ENCODE assay signal across 11 cellular contexts in genomic region chr16:70187858-70188607, GRCh38. TPM values are rescaled to one million over a fixed set of nuclear protein-coding genes. Genes with fewer than 3 reads are reported as not detected.
DNase-seq lines count a peak whose midpoint lies in the region; ATAC-seq, FAIRE-seq and TF ChIP-seq lines count a peak whose summit lies in the region.
"Not testable (repeated sequence)": the region's sequence is repeated elsewhere in the genome, so short reads cannot be mapped to it uniquely, and the experiment has no call there.
"Had no signal": no experiment of that assay in that cellular context is flagged by ENCODE, and none has a peak within 500 bp of the region (broad histone marks: within the 10 kb centered on the region; RNA-seq: fewer than 3 reads in every experiment).

No MANE protein-coding gene starts in this region.

- CTCF ChIA-PET in H1 (lab: Charles Lee; ENCODE audit: partially characterized antibody), result not testable (repeated sequence)

- not testable (repeated sequence) for H3K9me3 Mint-ChIP-seq in activated T-helper 17 cell treated with anti-CD3 and anti-CD28 coated beads, Interleukin-2, amount 50 U/mL, for 72 hours; naive B cell

- H3K4me3 Mint-ChIP-seq in activated T-helper 17 cell treated with anti-CD3 and anti-CD28 coated beads, Interleukin-2, amount 50 U/mL, for 72 hours, result not testable (repeated sequence)
- peak overlapping the region in 1 of 8 donors; percentile 28 for H3K4me3 Mint-ChIP-seq in naive B cell

- not testable (repeated sequence) for H3K36me3 ChIP-seq in ES-I3 (ENCODE audit: insufficient read depth, low read length); H1 (ENCODE audit: control insufficient read depth in 2 of 4, insufficient read depth in 4 of 4, low read length in 3 of 4); gastrocnemius medialis; upper lobe of left lung

- not testable (repeated sequence) for FAIRE-seq in H1 (lab: Jason Lieb, UNC)

- H3K27ac Mint-ChIP-seq in activated T-helper 17 cell treated with anti-CD3 and anti-CD28 coated beads, Interleukin-2, amount 50 U/mL, for 72 hours, result not testable (repeated sequence)
- H3K27ac Mint-ChIP-seq in naive B cell, result peak overlapping the region in 2 of 6 donors; percentile 18 to 38

- H3K27me3 Mint-ChIP-seq in activated T-helper 17 cell treated with anti-CD3 and anti-CD28 coated beads, Interleukin-2, amount 50 U/mL, for 72 hours; naive B cell: not testable (repeated sequence)

- not testable (repeated sequence) for H4K8ac ChIP-seq in H1 (ENCODE audit: extremely low read depth, insufficient read depth, low read length)

- DNase-seq in HL-60 (ENCODE audit: low read depth in 1 of 2, low spot score in 1 of 2); H1 (ENCODE audit: low read depth in 1 of 2, low spot score in 2 of 2); naive B cell; gastrocnemius medialis: not testable (repeated sequence)
- DNase-seq in right cardiac atrium (peak in 2 of 3 donors; percentile 71 to 81), upper lobe of left lung (peak in 1 of 2 donors; percentile 86)

- not testable (repeated sequence) for H3K18ac ChIP-seq in H1 (ENCODE audit: extremely low read depth, low read length)

- H2BK12ac ChIP-seq in H1 (ENCODE audit: low read depth, low read length), result not testable (repeated sequence)

- H3K9ac ChIP-seq in ES-I3 (ENCODE audit: low read depth, low read length) (peak overlapping the region; percentile 36; the same call in 1 of the 2 replicates), H1 (replicated peaks in 1 of 4; ENCODE audit: extremely low read depth in 1 of 4, low read depth in 3 of 4, low read length in 3 of 4) (peak overlapping the region in 1 of 4 experiments; percentile 0; a peak in 1 of 7 replicates)

- H2AK5ac ChIP-seq in H1 (ENCODE audit: low read depth, low read length), result not testable (repeated sequence)

- not testable (repeated sequence) for H3K79me2 ChIP-seq in H1 (ENCODE audit: control insufficient read depth in 1 of 2, insufficient read depth in 2 of 2, low read length in 2 of 2)

- H3K27me3 ChIP-seq in HL-60 (ENCODE audit: insufficient read depth, poor library complexity, severe bottlenecking); H1 (replicated peaks in 1 of 4; ENCODE audit: control insufficient read depth in 3 of 4, extremely low read depth in 1 of 4, insufficient read depth in 3 of 4, low read length in 3 of 4); right cardiac atrium (ENCODE audit: control insufficient read depth, insufficient read depth); gastrocnemius medialis; upper lobe of left lung: not testable (repeated sequence)

- not testable (repeated sequence) for H3K23ac ChIP-seq in H1 (ENCODE audit: insufficient read length)

- H3K4me1 ChIP-seq in ES-I3 (ENCODE audit: insufficient read depth, low read length); H1 (replicated peaks in 1 of 4; ENCODE audit: control insufficient read depth in 3 of 4, insufficient read depth in 4 of 4, low read length in 3 of 4); right cardiac atrium (ENCODE audit: control insufficient read depth, insufficient read depth, low read length); gastrocnemius medialis; upper lobe of left lung: not testable (repeated sequence)

- peak; percentile 45 for ATAC-seq in activated T-helper 17 cell treated with anti-CD3 and anti-CD28 coated beads, Interleukin-2, amount 50 U/mL, for 72 hours (replicated peaks)
- ATAC-seq in right cardiac atrium (peak; percentile 95), naive B cell (ENCODE audit: low read depth in 2 of 2) (peak; percentile 64 to 81), gastrocnemius medialis (peak; percentile 79 to 88), upper lobe of left lung (ENCODE audit: low FRiP score in 2 of 2) (peak; percentile 64 to 94)

- in situ Hi-C loops in gastrocnemius medialis (cut with MboI; ENCODE audit: low sequenced_read_pairs in 4 of 4), result not testable (repeated sequence)

- H2BK120ac ChIP-seq in H1 (replicated peaks; ENCODE audit: low read depth, low read length), result not testable (repeated sequence)

- not testable (repeated sequence) for H3K9me3 ChIP-seq in ES-I3 (ENCODE audit: control insufficient read depth, insufficient read depth, low read length); H1 (ENCODE audit: insufficient read depth in 2 of 2, low read depth in 1 of 2, low read length in 1 of 2); right cardiac atrium (ENCODE audit: control insufficient read depth, low read length); gastrocnemius medialis; upper lobe of left lung

- H3K27ac ChIP-seq in HL-60 (replicated peaks); H1 (ENCODE audit: low read depth, low read length); right cardiac atrium (ENCODE audit: low read length): not testable (repeated sequence)
- H3K27ac ChIP-seq in gastrocnemius medialis, result peak overlapping the region in 3 of 4 donors; percentile 34 to 68 (median 55)
- H3K27ac ChIP-seq in upper lobe of left lung, result peak overlapping the region; percentile 39 to 73 (median 60)

- POLR2A ChIA-PET in H1 (lab: Charles Lee; ENCODE audit: partially characterized antibody), result not testable (repeated sequence)

- H3K14ac ChIP-seq in H1 (ENCODE audit: insufficient read length), result not testable (repeated sequence)

- not testable (repeated sequence) for TF ChIP-seq CTCF in HL-60 (IDR thresholded peaks at IDR 0.05; ENCODE audit: insufficient read depth, low read length); H1 (IDR thresholded peaks at IDR 0.05; ENCODE audit: control extremely low read depth in 1 of 3, insufficient read depth in 1 of 3, low read depth in 1 of 3, low read length in 3 of 3); gastrocnemius medialis (IDR thresholded peaks at IDR 0.05 in 4 of 5, conservative IDR thresholded peaks at IDR 0.05 in 1 of 5); upper lobe of left lung (IDR thresholded peaks at IDR 0.05)

- not testable (repeated sequence) for H3K4ac ChIP-seq in H1 (replicated peaks; ENCODE audit: insufficient read length, low read depth, low read length)

- not testable (repeated sequence) for H4K20me1 ChIP-seq in H1 (replicated peaks in 1 of 2; ENCODE audit: control insufficient read depth in 1 of 2, insufficient read depth in 2 of 2, low read length in 2 of 2)

- not testable (repeated sequence) for H4K91ac ChIP-seq in H1 (replicated peaks; ENCODE audit: insufficient read length, low read length)

- H2BK20ac ChIP-seq in H1 (ENCODE audit: low read length), result not testable (repeated sequence)

- H3K36me3 Mint-ChIP-seq in activated T-helper 17 cell treated with anti-CD3 and anti-CD28 coated beads, Interleukin-2, amount 50 U/mL, for 72 hours (ENCODE audit: low read depth); naive B cell: not testable (repeated sequence)

- H3K4me3 ChIP-seq in HL-60 (replicated peaks; ENCODE audit: insufficient read depth, low read length) (0 out of 2 replicates have a peak overlapping the region, but pooled peaks have one; percentile 2), H1 (ENCODE audit: extremely low read depth in 1 of 4, insufficient read depth in 2 of 4, low read depth in 3 of 4, low read length in 4 of 4) (peak overlapping the region in 3 of 4 experiments; percentile 14 to 46 (median 46); a peak in 3 of 8 replicates), right cardiac atrium (ENCODE audit: low read length) (peak overlapping the region; percentile 28), gastrocnemius medialis (peak overlapping the region in 3 of 4 donors; percentile 41 to 57 (median 45)), upper lobe of left lung (peak overlapping the region in 3 of 4 donors; percentile 42 to 54 (median 45))

- H2BK15ac ChIP-seq in H1 (ENCODE audit: low read length), result not testable (repeated sequence)

- H3K4me2 ChIP-seq in H1 (ENCODE audit: insufficient read depth in 1 of 2, low read depth in 2 of 2, low read length in 2 of 2), result peak overlapping the region in 1 of 2 experiments; percentile 28; a peak in 2 of 4 replicates

- 34% methylated on average over 11 of the region's 71 CpGs; no CpG with 5 or more reads in 1 of the 2 experiments for WGBS in H1 (ENCODE audit: extremely low coverage in 1 of 2, insufficient coverage in 1 of 2, insufficient read length in 1 of 2, insufficient replicate concordance in 2 of 2, low coverage in 1 of 2, low lambda C conversion rate in 2 of 2, missing lambda C conversion rate in 1 of 2), 2 experiments
- 8% methylated on average over 18 of the region's 71 CpGs for WGBS in right cardiac atrium
- 73% methylated on average over 4 of the region's 71 CpGs; no CpG with 5 or more reads in 1 of the 2 donors for WGBS in upper lobe of left lung, 2 donors

- not testable (repeated sequence) for TF ChIP-seq POLR2A in H1 (IDR thresholded peaks at IDR 0.05; ENCODE audit: control extremely low read depth in 1 of 2, low read depth in 2 of 2, low read length in 2 of 2); gastrocnemius medialis (IDR thresholded peaks at IDR 0.05); upper lobe of left lung (IDR thresholded peaks at IDR 0.05)

- not testable (repeated sequence) for H3K23me2 ChIP-seq in H1 (ENCODE audit: low read depth, low read length)

- H3K56ac ChIP-seq in H1 (replicated peaks; ENCODE audit: insufficient read length, low read depth, low read length), result not testable (repeated sequence)

- not testable (repeated sequence) for TF ChIP-seq RAD21 in H1 (IDR thresholded peaks at IDR 0.05 in 1 of 2, conservative IDR thresholded peaks at IDR 0.05 in 1 of 2; ENCODE audit: low read depth in 2 of 2, low read length in 2 of 2)

- not testable (repeated sequence) for H3K79me1 ChIP-seq in H1 (ENCODE audit: low read depth, low read length)

- intact Hi-C loops in right cardiac atrium (cut with DNase I); gastrocnemius medialis (cut with DNase I; ENCODE audit: low total_unique reads): not testable (repeated sequence)

- not testable (repeated sequence) for H4K5ac ChIP-seq in H1 (ENCODE audit: insufficient read length, low read depth, low read length)

- H2BK5ac ChIP-seq in H1 (ENCODE audit: low read depth, low read length), result not testable (repeated sequence)

- TF ChIP-seq EP300 in H1 (IDR thresholded peaks at IDR 0.05; ENCODE audit: borderline replicate concordance in 1 of 2, low read depth in 2 of 2, low read length in 2 of 2); upper lobe of left lung (IDR thresholded peaks at IDR 0.05): not testable (repeated sequence)

- not testable (repeated sequence) for H2AFZ ChIP-seq in H1 (ENCODE audit: low read length)

- not testable (repeated sequence) for H3K4me1 Mint-ChIP-seq in activated T-helper 17 cell treated with anti-CD3 and anti-CD28 coated beads, Interleukin-2, amount 50 U/mL, for 72 hours; naive B cell

RNA-seq across cellular contexts. Expression of gene CLEC18C, which starts 14.4 kb away (rescaled TPM):
- total RNA-seq in activated T-helper 17 cell treated with anti-CD3 and anti-CD28 coated beads, Interleukin-2, amount 50 U/mL, for 72 hours, result 1 to 10 TPM in 1 of 2 donors, under 1 TPM in 1; 0.50 to 1.3 TPM
- 0.50 TPM in 1 of 2 replicates, not detected in the other for total RNA-seq in H1 (2021; fragmentation: NEBNext Ultra II Directional; extraction: Animal tissue kit (Norgen Biotek cat#: 25700))
- polyA plus RNA-seq in H1 (2011; rRNA removed), result 0.11 and 0.52 TPM in 2 replicates
- 0.59 TPM for polyA plus RNA-seq in H1 (2011; cell fraction: cytosol; rRNA removed)
- polyA plus RNA-seq in H1 (2011; cell fraction: nucleus; rRNA removed), result 2.8 TPM
- polyA plus RNA-seq in H1 (2012, experiment 1 of 2), result 0.19 to 0.35 TPM (median 0.29 TPM) in 4 replicates
- 0.21 TPM for polyA plus RNA-seq in H1 (2012, experiment 2 of 2)
- 0.08 TPM for polyA plus RNA-seq in H1 (2013, experiment 1 of 2)
- 0.07 TPM for polyA plus RNA-seq in H1 (2013, experiment 2 of 2)
- polyA minus RNA-seq in H1 (2011; rRNA and poly(A)+ RNA removed), result 0.41 TPM in 1 of 2 replicates, not detected in the other
- not detected for polyA minus RNA-seq in H1 (2011; cell fraction: cytosol; rRNA and poly(A)+ RNA removed)
- 1.3 TPM for polyA minus RNA-seq in H1 (2011; cell fraction: nucleus; rRNA and poly(A)+ RNA removed)
- under 1 TPM in 2 of 4 donors, not detected in 2; 0.18 to 0.31 TPM for total RNA-seq in right cardiac atrium
- polyA plus RNA-seq in right cardiac atrium, result not detected
- not detected for polyA plus RNA-seq in naive B cell (ENCODE audit: low read depth in 6 of 6)
- under 1 TPM in 3 of 4 donors, not detected in 1; 0.18 to 0.49 (median 0.41) TPM for total RNA-seq in gastrocnemius medialis
- total RNA-seq in upper lobe of left lung, result under 1 TPM in 3 of 6 donors, not detected in 3; 0.44 to 0.69 (median 0.54) TPM
- total RNA-seq: mesenteric fat pad, pulmonary artery endothelial cell, urinary bladder had no signal

Comparison
In these comparisons a context has a peak if more than half of its experiments do, and no peak if none do; other contexts are left out.
1. ATAC-seq: peak in every context shown above with its lines; median percentile 95 in right cardiac atrium; 84 in gastrocnemius medialis; 79 in upper lobe of left lung; 72 in naive B cell; 45 in activated T-helper 17 cell treated with anti-CD3 and anti-CD28 coated beads, Interleukin-2, amount 50 U/mL, for 72 hours.